ENCODE assay signal across 1 cellular context in genomic region chr1:227913446-227913968, GRCh38.
TF ChIP-seq lines count a peak whose summit lies in the region.

No MANE protein-coding gene starts in this region.

TF ChIP-seq in K562, 482 proteins besides CTCF, POLR2A, EP300 and RAD21:
- no peak for TF ChIP-seq TFAP4 (CRISPR knock-in tag; IDR thresholded peaks at IDR 0.05; ENCODE audit: borderline replicate concordance)
- no peak for TF ChIP-seq ELF2 (CRISPR knock-in tag; IDR thresholded peaks at IDR 0.05)
- TF ChIP-seq, protein P1, sequence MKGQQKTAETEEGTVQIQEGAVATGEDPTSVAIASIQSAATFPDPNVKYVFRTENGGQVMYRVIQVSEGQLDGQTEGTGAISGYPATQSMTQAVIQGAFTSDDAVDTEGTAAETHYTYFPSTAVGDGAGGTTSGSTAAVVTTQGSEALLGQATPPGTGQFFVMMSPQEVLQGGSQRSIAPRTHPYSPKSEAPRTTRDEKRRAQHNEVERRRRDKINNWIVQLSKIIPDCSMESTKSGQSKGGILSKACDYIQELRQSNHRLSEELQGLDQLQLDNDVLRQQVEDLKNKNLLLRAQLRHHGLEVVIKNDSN (CRISPR knock-in tag; IDR thresholded peaks at IDR 0.05), result 0 out of 2 replicates have a peak, but pooled peaks have one; percentile 1
- TF ChIP-seq SETDB1 (IDR thresholded peaks at IDR 0.05; ENCODE audit: low read length), result no peak
- no peak for TF ChIP-seq CTCFL (IDR thresholded peaks at IDR 0.05; ENCODE audit: borderline replicate concordance, insufficient read depth, low read depth, low read length, poor library complexity, severe bottlenecking)
